In the genomic region with DNA sequence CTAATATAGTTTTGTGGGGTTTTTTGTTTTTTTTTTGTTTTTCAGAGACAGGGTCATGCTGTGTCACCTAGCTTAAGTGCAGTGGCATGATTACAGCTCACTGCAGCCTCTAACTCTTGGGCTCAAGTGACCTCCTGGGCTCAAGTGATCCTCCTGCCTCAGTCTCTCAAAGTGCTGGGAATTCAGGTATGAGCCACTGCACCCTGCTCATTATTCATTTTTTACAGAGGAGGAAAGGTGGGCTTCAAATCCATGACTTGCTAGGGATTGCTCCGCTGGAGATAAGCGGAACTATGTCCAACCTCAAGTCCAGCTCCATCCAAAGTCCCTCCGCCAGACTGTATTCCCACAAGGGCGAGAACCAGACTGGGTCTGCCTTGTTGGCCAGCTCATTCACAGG, we compare ENCODE assay signal across 18 cellular contexts. TPM values are rescaled to one million over a fixed set of nuclear protein-coding genes. Genes with fewer than 3 reads are reported as not detected.
"Had no signal": no experiment of that assay in that cellular context is flagged by ENCODE, and none has a peak within 500 bp of the region (broad histone marks: within the 10 kb centered on the region; RNA-seq: fewer than 3 reads in every experiment).

No MANE protein-coding gene starts in this region.

- H3K27me3 ChIP-seq: gastrocnemius medialis, heart right ventricle, uterus had no signal

- H3K36me3 Mint-ChIP-seq: naive thymus-derived CD4-positive, alpha-beta T cell; stimulated activated memory B cell treated with anti-CD40 and anti-IgM and Interleukin-4, amounts not matched to agents 10 μg/mL and 1 μg/mL and 100 μg/mL, for 72 hours; type B pancreatic cell had no signal

- H3K27ac Mint-ChIP-seq: nephron progenitor cell; stimulated activated memory B cell treated with anti-CD40 and anti-IgM and Interleukin-4, amounts not matched to agents 10 μg/mL and 1 μg/mL and 100 μg/mL, for 72 hours; stimulated activated naive CD8-positive, alpha-beta T cell treated with anti-CD3 and anti-CD28 coated beads, Interleukin-15, amount 100 ng/mL, for 72 hours; type B pancreatic cell had no signal

- H3K4me3 ChIP-seq: gastrocnemius medialis, heart right ventricle, uterus had no signal

- H3K27ac ChIP-seq: gastrocnemius medialis, heart right ventricle, uterus had no signal

- H3K27me3 Mint-ChIP-seq: naive thymus-derived CD4-positive, alpha-beta T cell; stimulated activated memory B cell treated with anti-CD40 and anti-IgM and Interleukin-4, amounts not matched to agents 10 μg/mL and 1 μg/mL and 100 μg/mL, for 72 hours; stimulated activated naive CD8-positive, alpha-beta T cell treated with anti-CD3 and anti-CD28 coated beads, Interleukin-15, amount 100 ng/mL, for 72 hours had no signal

- H3K4me3 Mint-ChIP-seq: naive thymus-derived CD4-positive, alpha-beta T cell; nephron progenitor cell; stimulated activated memory B cell treated with anti-CD40 and anti-IgM and Interleukin-4, amounts not matched to agents 10 μg/mL and 1 μg/mL and 100 μg/mL, for 72 hours; stimulated activated naive CD8-positive, alpha-beta T cell treated with anti-CD3 and anti-CD28 coated beads, Interleukin-15, amount 100 ng/mL, for 72 hours; type B pancreatic cell had no signal

- DNase-seq: cortex of kidney; effector memory CD4-positive, alpha-beta T cell; gastrocnemius medialis; heart right ventricle; hypothalamus; kidney glomerular epithelial cell; mammary epithelial cell; nephron progenitor cell; posterior cingulate gyrus; right cardiac atrium; small intestine; stimulated activated CD4-positive, alpha-beta T cell treated with anti-CD3 and anti-CD28 coated beads, Interleukin-2, amount 100 ng/mL, for 48 hours; stimulated activated naive CD8-positive, alpha-beta T cell treated with anti-CD3 and anti-CD28 coated beads, Interleukin-15, amount 100 ng/mL, for 72 hours; uterus had no signal

- H3K9me3 Mint-ChIP-seq: nephron progenitor cell; stimulated activated memory B cell treated with anti-CD40 and anti-IgM and Interleukin-4, amounts not matched to agents 10 μg/mL and 1 μg/mL and 100 μg/mL, for 72 hours; stimulated activated naive CD8-positive, alpha-beta T cell treated with anti-CD3 and anti-CD28 coated beads, Interleukin-15, amount 100 ng/mL, for 72 hours; type B pancreatic cell had no signal

- H3K9me3 ChIP-seq: gastrocnemius medialis, heart right ventricle, uterus had no signal

- H3K36me3 ChIP-seq: gastrocnemius medialis, heart right ventricle, uterus had no signal

- H3K4me1 ChIP-seq: gastrocnemius medialis, uterus had no signal

RNA-seq across cellular contexts. Expression of a gene that starts 8.0 kb away (rescaled TPM):
- total RNA-seq: gastrocnemius medialis had no signal
- polyA plus RNA-seq: naive thymus-derived CD4-positive, alpha-beta T cell had no signal

RNA-seq across cellular contexts. Expression of a gene that starts 59.6 kb away (rescaled TPM):
- total RNA-seq: left lobe of liver had no signal
- polyA plus RNA-seq: naive thymus-derived CD4-positive, alpha-beta T cell had no signal
